Comparison of ENCODE assay signal across 13 cellular contexts in genomic region chr6:13715444-13715883, GRCh38. TPM values are rescaled to one million over a fixed set of nuclear protein-coding genes. Genes with fewer than 3 reads are reported as not detected.
DNase-seq lines count a peak whose midpoint lies in the region; TF ChIP-seq lines count a peak whose summit lies in the region.
"Had no signal": no experiment of that assay in that cellular context is flagged by ENCODE, and none has a peak within 500 bp of the region (broad histone marks: within the 10 kb centered on the region; RNA-seq: fewer than 3 reads in every experiment).

No MANE protein-coding gene starts in this region.

- H3K9me3 Mint-ChIP-seq in activated T-helper 2 cell treated with anti-CD3 and anti-CD28 coated beads, Interferon-gamma antibody, Interleukin-2, Interleukin-4, amounts not matched to agents 10 μg/mL and 5 μg/mL and 100 μg/mL, durations not matched to agents 14 hours and 24 hours and 36 hours: peaks cover 21% of the 10 kb centered on the region
- peaks cover 3% of the 10 kb centered on the region for H3K9me3 Mint-ChIP-seq in stimulated activated naive CD8-positive, alpha-beta T cell treated with anti-CD3 and anti-CD28 coated beads, Interleukin-15, Interleukin-2, amounts not matched to agents 100 ng/mL and 50 ng/mL, for 24 hours
- H3K9me3 Mint-ChIP-seq in glutamatergic neuron (ENCODE audit: unreplicated experiment): peaks cover 8% of the 10 kb centered on the region
- H3K9me3 Mint-ChIP-seq: immature natural killer cell had no signal

- H3K4me3 Mint-ChIP-seq in activated T-helper 2 cell treated with anti-CD3 and anti-CD28 coated beads, Interferon-gamma antibody, Interleukin-2, Interleukin-4, amounts not matched to agents 10 μg/mL and 5 μg/mL and 100 μg/mL, durations not matched to agents 14 hours and 24 hours and 36 hours (ENCODE audit: low read depth): no peak overlapping the region
- H3K4me3 Mint-ChIP-seq in stimulated activated naive CD8-positive, alpha-beta T cell treated with anti-CD3 and anti-CD28 coated beads, Interleukin-15, Interleukin-2, amounts not matched to agents 100 ng/mL and 50 ng/mL, for 24 hours: peak overlapping the region; percentile 5
- H3K4me3 Mint-ChIP-seq in glutamatergic neuron (ENCODE audit: unreplicated experiment): no peak overlapping the region
- H3K4me3 Mint-ChIP-seq: mesothelial cell of epicardium had no signal

- DNase-seq in stimulated activated CD4-positive, alpha-beta T cell treated with anti-CD3 and anti-CD28 coated beads, Interleukin-12 subunit alpha, Interleukin-12 subunit beta, amount 100 ng/mL, for 48 hours (ENCODE audit: low read depth in 2 of 3, low spot score in 1 of 3): peak; percentile 35 to 52 (median 52)
- no peak for DNase-seq in stimulated activated CD4-positive, alpha-beta T cell treated with anti-CD3 and anti-CD28 coated beads, Interleukin-12 subunit alpha, Interleukin-12 subunit beta, amount 100 ng/mL, for 4 hours
- DNase-seq in NCI-H69 (lab: John Stamatoyannopoulos, UW): peak; percentile 11
- no peak for DNase-seq in activated T-helper 2 cell treated with anti-CD3 and anti-CD28 coated beads, Interferon-gamma antibody, Interleukin-2, Interleukin-4, amounts not matched to agents 10 μg/mL and 5 μg/mL and 100 μg/mL, durations not matched to agents 14 hours and 24 hours and 36 hours (ENCODE audit: low spot score)
- DNase-seq in glutamatergic neuron: no peak
- DNase-seq in NCI-H82 (lab: John Stamatoyannopoulos, UW): no peak
- no peak for DNase-seq in DMS79 (lab: John Stamatoyannopoulos, UW)
- DNase-seq: immature natural killer cell, NCI-H1092 treated with DMSO at 0.1 percent for 48 hours, SJCRH30, WERI-Rb-1 had no signal

- peaks cover 20% of the 10 kb centered on the region for H3K36me3 Mint-ChIP-seq in activated T-helper 2 cell treated with anti-CD3 and anti-CD28 coated beads, Interferon-gamma antibody, Interleukin-2, Interleukin-4, amounts not matched to agents 10 μg/mL and 5 μg/mL and 100 μg/mL, durations not matched to agents 14 hours and 24 hours and 36 hours (ENCODE audit: low read depth)
- H3K36me3 Mint-ChIP-seq in stimulated activated naive CD8-positive, alpha-beta T cell treated with anti-CD3 and anti-CD28 coated beads, Interleukin-15, Interleukin-2, amounts not matched to agents 100 ng/mL and 50 ng/mL, for 24 hours (ENCODE audit: low read depth): no peaks in the 10 kb centered on the region
- H3K36me3 Mint-ChIP-seq in glutamatergic neuron (ENCODE audit: unreplicated experiment): peaks cover 16% of the 10 kb centered on the region

- H3K27ac Mint-ChIP-seq in activated T-helper 2 cell treated with anti-CD3 and anti-CD28 coated beads, Interferon-gamma antibody, Interleukin-2, Interleukin-4, amounts not matched to agents 10 μg/mL and 5 μg/mL and 100 μg/mL, durations not matched to agents 14 hours and 24 hours and 36 hours: peak overlapping the region; percentile 30
- peak overlapping the region; percentile 84 for H3K27ac Mint-ChIP-seq in stimulated activated naive CD8-positive, alpha-beta T cell treated with anti-CD3 and anti-CD28 coated beads, Interleukin-15, Interleukin-2, amounts not matched to agents 100 ng/mL and 50 ng/mL, for 24 hours
- no peak overlapping the region for H3K27ac Mint-ChIP-seq in glutamatergic neuron (ENCODE audit: unreplicated experiment)
- H3K27ac Mint-ChIP-seq: mesothelial cell of epicardium had no signal

- no peak for TF ChIP-seq CTCF in glutamatergic neuron (IDR thresholded peaks at IDR 0.05; ENCODE audit: partially characterized antibody, unreplicated experiment)

- intact Hi-C loops in activated T-helper 2 cell treated with anti-CD3 and anti-CD28 coated beads, Interferon-gamma antibody, Interleukin-2, Interleukin-4, amounts not matched to agents 10 μg/mL and 5 μg/mL and 100 μg/mL, durations not matched to agents 14 hours and 24 hours and 36 hours (cut with micrococcal nuclease): loop anchor here (2.0 to 10.0 kb wide), 3 partner anchors 47 to 359 kb away; no protein-coding TSS in a partner anchor

- H3K27me3 Mint-ChIP-seq in activated T-helper 2 cell treated with anti-CD3 and anti-CD28 coated beads, Interferon-gamma antibody, Interleukin-2, Interleukin-4, amounts not matched to agents 10 μg/mL and 5 μg/mL and 100 μg/mL, durations not matched to agents 14 hours and 24 hours and 36 hours (ENCODE audit: low read depth): no peaks in the 10 kb centered on the region
- H3K27me3 Mint-ChIP-seq in stimulated activated naive CD8-positive, alpha-beta T cell treated with anti-CD3 and anti-CD28 coated beads, Interleukin-15, Interleukin-2, amounts not matched to agents 100 ng/mL and 50 ng/mL, for 24 hours: no peaks in the 10 kb centered on the region
- H3K27me3 Mint-ChIP-seq in glutamatergic neuron (ENCODE audit: unreplicated experiment): no peaks in the 10 kb centered on the region

- H3K4me1 Mint-ChIP-seq in activated T-helper 2 cell treated with anti-CD3 and anti-CD28 coated beads, Interferon-gamma antibody, Interleukin-2, Interleukin-4, amounts not matched to agents 10 μg/mL and 5 μg/mL and 100 μg/mL, durations not matched to agents 14 hours and 24 hours and 36 hours (ENCODE audit: low read depth): peaks cover 37% of the 10 kb centered on the region
- peaks cover 49% of the 10 kb centered on the region for H3K4me1 Mint-ChIP-seq in stimulated activated naive CD8-positive, alpha-beta T cell treated with anti-CD3 and anti-CD28 coated beads, Interleukin-15, Interleukin-2, amounts not matched to agents 100 ng/mL and 50 ng/mL, for 24 hours (ENCODE audit: low read depth)
- no peaks in the 10 kb centered on the region for H3K4me1 Mint-ChIP-seq in glutamatergic neuron (ENCODE audit: low read depth, unreplicated experiment)

RNA-seq across cellular contexts. Expression of gene RANBP9, which starts 3.8 kb away (rescaled TPM):
- 50.7 and 55.7 TPM in 2 replicates for total RNA-seq in activated T-helper 2 cell treated with anti-CD3 and anti-CD28 coated beads, Interferon-gamma antibody, Interleukin-2, Interleukin-4, amounts not matched to agents 10 μg/mL and 5 μg/mL and 100 μg/mL, durations not matched to agents 14 hours and 24 hours and 36 hours
- total RNA-seq in glutamatergic neuron (ENCODE audit: unreplicated experiment): 50.2 TPM

Comparison
In these comparisons a context has a peak if more than half of its experiments do, and no peak if none do; other contexts are left out.
1. DNase-seq: peak in stimulated activated CD4-positive, alpha-beta T cell treated with anti-CD3 and anti-CD28 coated beads, Interleukin-12 subunit alpha, Interleukin-12 subunit beta, amount 100 ng/mL, for 48 hours (3 of 3) and NCI-H69 (single experiment); none in stimulated activated CD4-positive, alpha-beta T cell treated with anti-CD3 and anti-CD28 coated beads, Interleukin-12 subunit alpha, Interleukin-12 subunit beta, amount 100 ng/mL, for 4 hours (single experiment), activated T-helper 2 cell treated with anti-CD3 and anti-CD28 coated beads, Interferon-gamma antibody, Interleukin-2, Interleukin-4, amounts not matched to agents 10 μg/mL and 5 μg/mL and 100 μg/mL, durations not matched to agents 14 hours and 24 hours and 36 hours (single experiment), glutamatergic neuron (single experiment), NCI-H82 (single experiment) and DMS79 (single experiment).